Comparison of ENCODE assay signal across 24 cellular contexts in the genomic region with DNA sequence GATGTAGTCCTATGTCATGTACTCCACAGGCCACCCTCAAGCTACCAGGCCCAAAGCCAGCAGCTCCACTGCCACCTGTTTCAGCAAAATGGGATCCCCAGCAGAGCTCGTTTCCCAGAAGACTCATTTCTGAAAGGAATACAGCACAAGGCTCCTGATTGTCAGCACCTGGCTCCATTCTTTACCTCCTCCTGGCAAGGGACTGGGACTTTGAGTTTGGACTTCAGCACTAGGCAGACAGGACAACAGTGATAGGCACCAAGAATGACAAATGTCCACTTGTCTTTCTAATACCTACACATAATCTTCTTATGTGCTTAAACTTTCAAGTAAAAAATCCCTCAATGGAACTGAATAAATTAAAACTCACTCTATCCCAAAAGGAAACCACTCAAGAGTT.
DNase-seq lines count a peak whose midpoint lies in the region; ATAC-seq and TF ChIP-seq lines count a peak whose summit lies in the region.
"Had no signal": no experiment of that assay in that cellular context is flagged by ENCODE, and none has a peak within 500 bp of the region (broad histone marks: within the 10 kb centered on the region; RNA-seq: fewer than 3 reads in every experiment).

No MANE protein-coding gene starts in this region.

- ATAC-seq in HG02798 (IDR thresholded peaks at IDR 0.05; ENCODE audit: poor library complexity, unreplicated experiment): no peak
- no peak for ATAC-seq in activated CD4-positive, CD25-positive, alpha-beta regulatory T cell treated with anti-CD3 and anti-CD28 coated beads, Interleukin-2, amount 50 U/mL, for 24 hours
- ATAC-seq: A549, HCT116, Panc1 had no signal

- intact Hi-C loops in colonic mucosa (cut with DNase I): no loop called here

- H3K4me1 ChIP-seq in colonic mucosa: peaks cover 8% of the 10 kb centered on the region
- peaks cover 13 to 26% of the 10 kb centered on the region in 2 donors for H3K4me1 ChIP-seq in mucosa of rectum (ENCODE audit: control insufficient read depth in 2 of 2, insufficient read depth in 2 of 2, low read length in 2 of 2)
- H3K4me1 ChIP-seq: A549 had no signal

- H3K9ac ChIP-seq in colonic mucosa (ENCODE audit: low read depth in 2 of 2, low read length in 2 of 2) (no peak overlapping the region), mucosa of rectum (ENCODE audit: low read depth in 1 of 2, low read length in 2 of 2) (no peak overlapping the region)
- H3K9ac ChIP-seq: BLaER1 treated with 17β-estradiol and CSF1 and Interleukin-3, amounts not matched to agents 10 nM and 100 nM; KMS-11 had no signal

- H3K27ac ChIP-seq in colonic mucosa: peak overlapping the region; percentile 16
- H3K27ac ChIP-seq in mucosa of rectum (ENCODE audit: low read depth in 2 of 2, low read length in 2 of 2): peak overlapping the region; percentile 52 to 65
- H3K27ac ChIP-seq: A549; BLaER1 treated with 17β-estradiol and CSF1 and Interleukin-3, amounts not matched to agents 10 nM and 100 nM; HL-60; KMS-11; RWPE1 had no signal

- H3K4me3 ChIP-seq in colonic mucosa: no peak overlapping the region
- no peak overlapping the region for H3K4me3 ChIP-seq in mucosa of rectum (ENCODE audit: low read length in 2 of 2)
- H3K4me3 ChIP-seq: A549; BLaER1 treated with 17β-estradiol and CSF1 and Interleukin-3, amounts not matched to agents 10 nM and 100 nM had no signal

- H3K27me3 ChIP-seq in colonic mucosa (no peaks in the 10 kb centered on the region), mucosa of rectum (ENCODE audit: control insufficient read depth in 2 of 2, insufficient read depth in 2 of 2, low read length in 2 of 2) (no peaks in the 10 kb centered on the region)
- H3K27me3 ChIP-seq: BLaER1 treated with 17β-estradiol and CSF1 and Interleukin-3, amounts not matched to agents 10 nM and 100 nM had no signal

- no peaks in the 10 kb centered on the region for H3K9me3 ChIP-seq in colonic mucosa
- H3K9me3 ChIP-seq in mucosa of rectum (ENCODE audit: control insufficient read depth in 2 of 2, low read length in 2 of 2): no peaks in the 10 kb centered on the region
- H3K9me3 ChIP-seq: A549 had no signal

- DNase-seq in NCI-H524 (lab: John Stamatoyannopoulos, UW) (peak; percentile 53 to 79), colonic mucosa (peak; percentile 22), NCI-H1417 treated with DMSO at 0.1 percent for 48 hours (lab: John Stamatoyannopoulos, UW) (no peak), EL (no peak)
- DNase-seq: AML-193; CD4-positive, alpha-beta T cell; DMS 273 treated with DMSO at 0.1 percent for 48 hours; DMS79; GF-D8; NCI-H1048; NCI-H1436; NCI-H2081 treated with DMSO at 0.1 percent for 48 hours; NCI-H526; SHP77 had no signal

- TF ChIP-seq CTCF in colonic mucosa (IDR thresholded peaks at IDR 0.05): no peak

- H3K36me3 ChIP-seq in colonic mucosa (no peaks in the 10 kb centered on the region), mucosa of rectum (ENCODE audit: control insufficient read depth in 2 of 2, insufficient read depth in 2 of 2, low read length in 2 of 2) (no peaks in the 10 kb centered on the region)
- H3K36me3 ChIP-seq: BLaER1 treated with 17β-estradiol and CSF1 and Interleukin-3, amounts not matched to agents 10 nM and 100 nM had no signal

Comparison
In these comparisons a context has a peak if more than half of its experiments do, and no peak if none do; other contexts are left out.
1. DNase-seq: peak in NCI-H524 (2 of 2) and colonic mucosa (single experiment); none in NCI-H1417 treated with DMSO at 0.1 percent for 48 hours (single experiment) and EL (single experiment).